18 cellular contexts compared by ENCODE assay signal in the genomic region with DNA sequence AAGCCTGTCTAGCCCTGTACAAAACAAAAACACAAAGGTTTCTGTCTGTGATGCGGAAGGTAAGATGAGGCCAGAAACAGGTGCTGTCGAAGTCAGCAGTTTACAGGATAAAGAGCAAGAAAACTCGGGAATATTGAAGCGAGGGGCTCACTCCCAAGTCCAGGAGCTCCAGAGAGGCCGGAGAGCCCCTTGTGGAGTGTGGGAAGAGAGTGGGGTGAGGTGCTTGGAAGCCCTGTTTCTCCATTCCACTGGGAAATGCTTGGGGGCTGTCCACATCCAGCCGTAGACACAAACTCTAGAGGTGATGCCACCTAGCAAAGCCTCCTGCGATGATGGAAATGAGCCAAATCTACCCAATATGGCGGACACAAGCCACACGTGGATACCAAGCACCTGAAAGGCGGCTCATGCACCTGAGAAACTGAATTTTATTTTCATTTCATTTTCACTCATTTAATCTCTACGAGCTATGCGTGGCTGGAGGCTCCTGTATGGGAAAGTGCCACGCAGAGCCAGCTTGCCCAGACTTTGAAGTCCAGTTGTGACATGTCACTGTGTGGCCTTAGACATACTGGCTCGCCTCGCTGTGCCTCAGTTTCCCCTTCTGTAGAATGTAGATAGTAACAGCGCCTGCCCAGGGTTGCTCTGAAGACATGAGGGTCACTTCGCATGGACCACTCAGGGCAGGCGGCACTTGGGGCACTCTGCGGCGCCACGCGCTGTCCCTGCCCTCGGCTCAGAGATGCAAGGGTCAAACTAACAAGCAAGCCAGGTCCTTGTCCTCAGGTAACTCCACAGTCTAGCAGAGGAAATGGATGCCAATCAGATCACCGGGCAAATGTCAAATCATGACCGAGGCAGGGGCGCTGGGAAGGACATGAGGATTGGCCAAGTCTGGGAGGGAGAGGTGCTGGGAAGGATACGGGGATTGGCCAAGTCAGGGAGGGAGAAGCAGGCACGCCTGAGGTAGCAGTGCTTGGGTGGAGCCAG.
A peak's percentile ranks its signal among the peaks of the same experiment; 100 is the strongest.
DNase-seq lines count a peak whose midpoint lies in the region; FAIRE-seq and TF ChIP-seq lines count a peak whose summit lies in the region.
"Had no signal": no experiment of that assay in that cellular context is flagged by ENCODE, and none has a peak within 500 bp of the region (broad histone marks: within the 10 kb centered on the region; RNA-seq: fewer than 3 reads in every experiment).

No MANE protein-coding gene starts in this region.

- no peak overlapping the region for H3K27ac ChIP-seq in astrocyte (ENCODE audit: low read depth, low read length)
- H3K27ac ChIP-seq: A549, C4-2B, GM23248, HL-60 had no signal

- H3K36me3 ChIP-seq in astrocyte (ENCODE audit: insufficient read depth, low read length), result no peaks in the 10 kb centered on the region
- H3K36me3 ChIP-seq: BE2C had no signal

- peaks cover 13% of the 10 kb centered on the region for H3K9me3 ChIP-seq in astrocyte (ENCODE audit: insufficient read depth, low read depth, low read length)
- H3K9me3 ChIP-seq: A549, BE2C had no signal

- TF ChIP-seq POLR2A in lower leg skin (IDR thresholded peaks at IDR 0.05), result no peak

- H3K27me3 Mint-ChIP-seq in astrocyte (ENCODE audit: low read depth, unreplicated experiment) (no peaks in the 10 kb centered on the region), endothelial cell (ENCODE audit: unreplicated experiment) (peaks cover 17% of the 10 kb centered on the region)

- H3K36me3 Mint-ChIP-seq in astrocyte (ENCODE audit: low read depth, unreplicated experiment) (no peaks in the 10 kb centered on the region), endothelial cell (ENCODE audit: low read depth, unreplicated experiment) (peaks cover 27% of the 10 kb centered on the region)
- H3K36me3 Mint-ChIP-seq: CD8-positive, alpha-beta T cell had no signal

- H2AFZ ChIP-seq in astrocyte (ENCODE audit: low read depth, low read length), result no peak overlapping the region
- H2AFZ ChIP-seq: GM23248 had no signal

- H4K20me1 ChIP-seq in astrocyte (ENCODE audit: insufficient read depth, low read length), result no peaks in the 10 kb centered on the region

- no peaks in the 10 kb centered on the region for H3K4me1 Mint-ChIP-seq in astrocyte (ENCODE audit: low read depth, unreplicated experiment)
- H3K4me1 Mint-ChIP-seq in endothelial cell (ENCODE audit: unreplicated experiment), result no peaks in the 10 kb centered on the region

- WGBS in lower leg skin, 2 donors, result 89% methylated on average over 27 to 28 of the region's 28 CpGs

- no peak for DNase-seq in astrocyte (ENCODE audit: low read depth)
- no peak for DNase-seq in endothelial cell (ENCODE audit: low spot score)
- DNase-seq in lower leg skin (ENCODE audit: low spot score in 2 of 2), result peak; percentile 10 to 74
- DNase-seq in posterior vena cava (ENCODE audit: low spot score), result peak; percentile 65
- no peak for DNase-seq in DMS 273 treated with DMSO at 0.1 percent for 48 hours (lab: John Stamatoyannopoulos, UW)
- DNase-seq in NCI-H1417 treated with DMSO at 0.1 percent for 48 hours (lab: John Stamatoyannopoulos, UW), result no peak
- no peak for DNase-seq in NCI-H2081 (lab: John Stamatoyannopoulos, UW)
- DNase-seq: BE2C; CD8-positive, alpha-beta T cell; COR-L47; GF-D8; GM23248 had no signal

- no peaks in the 10 kb centered on the region for H3K27me3 ChIP-seq in astrocyte (ENCODE audit: insufficient read depth, low read length)
- H3K27me3 ChIP-seq: BE2C had no signal

- intact Hi-C loops in lower leg skin (cut with DNase I; ENCODE audit: low total_unique reads), result no loop called here
- intact Hi-C loops in posterior vena cava (cut with DNase I), result no loop called here

- no peak overlapping the region for H3K4me3 Mint-ChIP-seq in astrocyte (ENCODE audit: unreplicated experiment)
- peak overlapping the region; percentile 47 for H3K4me3 Mint-ChIP-seq in endothelial cell (ENCODE audit: unreplicated experiment)
- H3K4me3 Mint-ChIP-seq: CD8-positive, alpha-beta T cell had no signal

- H3K9ac ChIP-seq in astrocyte (ENCODE audit: low read length), result no peak overlapping the region
- H3K9ac ChIP-seq: GM23248 had no signal

- H3K4me1 ChIP-seq in astrocyte (ENCODE audit: insufficient read depth, low read length), result no peaks in the 10 kb centered on the region
- H3K4me1 ChIP-seq: A549, BE2C had no signal

- H3K27ac Mint-ChIP-seq in astrocyte (ENCODE audit: unreplicated experiment), result peak overlapping the region; percentile 26
- peak overlapping the region; percentile 76 for H3K27ac Mint-ChIP-seq in endothelial cell (ENCODE audit: unreplicated experiment)
- H3K27ac Mint-ChIP-seq: CD8-positive, alpha-beta T cell had no signal

- no peaks in the 10 kb centered on the region for H3K79me2 ChIP-seq in astrocyte (ENCODE audit: insufficient read depth, low read length)

- no peak overlapping the region for H3K4me2 ChIP-seq in astrocyte (ENCODE audit: low read length)
- H3K4me2 ChIP-seq: A549 had no signal

- H3K4me3 ChIP-seq in astrocyte (ENCODE audit: insufficient read depth, low read depth, low read length) (no peak overlapping the region), lower leg skin (ENCODE audit: low read depth, poor library complexity, severe bottlenecking) (no peak overlapping the region)
- H3K4me3 ChIP-seq: A549, GM23248 had no signal

- no peak for FAIRE-seq in astrocyte (lab: Jason Lieb, UNC)
- FAIRE-seq: A549, D721Med, GM18507, H54 had no signal

- no peak for TF ChIP-seq CTCF in astrocyte (IDR thresholded peaks at IDR 0.05; ENCODE audit: insufficient read depth, low read depth, low read length)
- TF ChIP-seq CTCF in endothelial cell (IDR thresholded peaks at IDR 0.05; ENCODE audit: unreplicated experiment), result no peak
- no peak for TF ChIP-seq CTCF in lower leg skin (IDR thresholded peaks at IDR 0.05)

- H3K9me3 Mint-ChIP-seq in astrocyte (ENCODE audit: unreplicated experiment) (peaks cover 31% of the 10 kb centered on the region), endothelial cell (ENCODE audit: unreplicated experiment) (peaks cover 48% of the 10 kb centered on the region)

Comparison
In these comparisons a context has a peak if more than half of its experiments do, and no peak if none do; other contexts are left out.
1. DNase-seq: peak in lower leg skin (2 of 2) and posterior vena cava (single experiment); none in astrocyte (single experiment), endothelial cell (single experiment), DMS 273 treated with DMSO at 0.1 percent for 48 hours (single experiment), NCI-H1417 treated with DMSO at 0.1 percent for 48 hours (single experiment) and NCI-H2081 (0 of 2).